Comparison of ENCODE assay signal across 1 cellular context in genomic region chr19:35392742-35393350, GRCh38.
TF ChIP-seq lines count a peak whose summit lies in the region.

No MANE protein-coding gene starts in this region.

TF ChIP-seq in H1, 55 proteins besides CTCF, POLR2A, EP300 and RAD21:
- TF ChIP-seq CBX8 (IDR thresholded peaks at IDR 0.05; ENCODE audit: borderline replicate concordance, low read depth, low read length) (no peak), NRF1 (IDR thresholded peaks at IDR 0.05; ENCODE audit: low read depth, low read length) (no peak), EGR1 (IDR thresholded peaks at IDR 0.05; ENCODE audit: borderline replicate concordance, low read depth, low read length) (no peak), BCL11A (IDR thresholded peaks at IDR 0.05; ENCODE audit: low read depth in 2 of 2, low read length in 2 of 2) (no peak), TBP (IDR thresholded peaks at IDR 0.05; ENCODE audit: low read depth, low read length) (no peak), BRCA1 (IDR thresholded peaks at IDR 0.05; ENCODE audit: low read depth, low read length) (no peak), RXRA (IDR thresholded peaks at IDR 0.05; ENCODE audit: insufficient read depth, low read depth, low read length) (no peak), SIRT6 (IDR thresholded peaks at IDR 0.05; ENCODE audit: low read length) (no peak), MAFK (IDR thresholded peaks at IDR 0.05; ENCODE audit: low read depth, low read length) (no peak), CEBPB (IDR thresholded peaks at IDR 0.05; ENCODE audit: low read depth, low read length) (no peak), EZH2 (IDR thresholded peaks at IDR 0.05; ENCODE audit: low read depth, low read length, severe bottlenecking) (no peak), SAP30 (IDR thresholded peaks at IDR 0.05; ENCODE audit: insufficient read depth, insufficient replicate concordance, low read length) (no peak)
TF ChIP-seq in H1: peak in this region for 0.
